Comparison of ENCODE assay signal across 9 cellular contexts in the genomic region with DNA sequence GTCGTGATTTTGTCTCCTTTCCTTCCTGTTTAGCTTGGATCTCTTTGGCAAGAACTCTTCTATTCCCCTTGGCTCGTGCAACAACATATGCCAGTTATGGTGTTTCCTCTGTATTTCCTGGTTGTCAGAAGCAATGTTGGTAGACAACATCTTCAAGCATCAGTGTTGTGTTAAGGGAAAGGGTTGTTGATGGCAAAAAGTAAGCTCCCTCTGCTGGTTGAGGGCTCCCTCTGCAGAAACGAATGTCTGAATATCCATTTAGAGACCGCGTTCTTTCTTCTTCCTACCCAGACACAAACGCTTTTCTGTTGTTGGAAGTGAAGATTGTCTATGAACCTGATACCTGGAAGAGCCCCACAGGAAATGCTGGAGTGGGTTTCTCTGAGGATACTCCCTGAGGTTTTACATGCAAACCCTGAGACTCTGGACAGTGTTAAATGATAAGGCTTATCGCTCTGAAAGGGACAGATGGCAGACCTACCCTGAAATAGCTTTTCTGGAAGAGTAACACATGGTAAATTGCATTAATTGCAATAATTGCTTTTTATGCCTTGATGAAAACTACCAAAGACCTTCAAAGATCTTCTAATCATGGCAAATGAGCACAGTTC. TPM values are rescaled to one million over a fixed set of nuclear protein-coding genes. Genes with fewer than 3 reads are reported as not detected.
A peak's percentile ranks its signal among the peaks of the same experiment; 100 is the strongest.
DNase-seq lines count a peak whose midpoint lies in the region; ATAC-seq and TF ChIP-seq lines count a peak whose summit lies in the region.
"Had no signal": no experiment of that assay in that cellular context is flagged by ENCODE, and none has a peak within 500 bp of the region (broad histone marks: within the 10 kb centered on the region; RNA-seq: fewer than 3 reads in every experiment).

No MANE protein-coding gene starts in this region.

- WGBS in psoas muscle, 3 donors, result 30 to 31% (median 30%) methylated on average over 7 of the region's 7 CpGs

- H3K9me3 ChIP-seq in psoas muscle, result no peaks in the 10 kb centered on the region

- TF ChIP-seq CTCF in GM12865 (IDR thresholded peaks at IDR 0.05; ENCODE audit: insufficient read depth, low read depth, low read length, missing control alignments) (peak; percentile 68), psoas muscle (IDR thresholded peaks at IDR 0.05) (peak; percentile 47)

- no peak overlapping the region for H3K27ac ChIP-seq in psoas muscle

- H3K4me1 ChIP-seq in psoas muscle, result no peaks in the 10 kb centered on the region

- H3K36me3 ChIP-seq in psoas muscle (ENCODE audit: insufficient read depth in 1 of 2, low read depth in 1 of 2), result no peaks in the 10 kb centered on the region

- intact Hi-C loops in psoas muscle (cut with DNase I), result loop anchor here in 1 of 2 donors (10.0 kb wide), 1 partner anchor 660 kb away; no protein-coding TSS in a partner anchor

- peak; percentile 73 for ATAC-seq in HG03342 (IDR thresholded peaks at IDR 0.05; ENCODE audit: unreplicated experiment)
- ATAC-seq in psoas muscle, result no peak
- ATAC-seq in HG02623 (IDR thresholded peaks at IDR 0.05; ENCODE audit: unreplicated experiment), result no peak

- H3K27me3 ChIP-seq in psoas muscle (ENCODE audit: insufficient read depth in 3 of 3, low read length in 2 of 3), result no peaks in the 10 kb centered on the region

- DNase-seq in AG08395 (ENCODE audit: low spot score) (peak; percentile 51), GM12865 (ENCODE audit: low read depth) (peak; percentile 49), RPMI8226 (peak; percentile 29), fibroblast of gingiva (ENCODE audit: low read depth) (peak; percentile 28), psoas muscle (no peak)
- DNase-seq in stimulated activated CD4-positive, alpha-beta T cell treated with anti-CD3 and anti-CD28 coated beads, Interleukin-2, amount 100 ng/mL, for 24 hours, result no peak

- H3K4me3 ChIP-seq in GM12865 (ENCODE audit: low read depth, low read length) (no peak overlapping the region), psoas muscle (no peak overlapping the region)

RNA-seq across cellular contexts. Expression of gene C1QL3, which starts 23.6 kb away (rescaled TPM):
- total RNA-seq in psoas muscle, result under 1 TPM in 1 of 4 donors, not detected in 3; 0.08 TPM
- polyA plus RNA-seq in psoas muscle, result under 1 TPM in 1 of 3 donors, not detected in 2; 0.04 TPM
- total RNA-seq: subcutaneous adipose tissue had no signal

Comparison
In these comparisons a context has a peak if more than half of its experiments do, and no peak if none do; other contexts are left out.
1. DNase-seq: peak in AG08395 (single experiment), GM12865 (single experiment), RPMI8226 (single experiment) and fibroblast of gingiva (single experiment); none in psoas muscle (0 of 2) and stimulated activated CD4-positive, alpha-beta T cell treated with anti-CD3 and anti-CD28 coated beads, Interleukin-2, amount 100 ng/mL, for 24 hours (0 of 2).